33 cellular contexts compared by ENCODE assay signal in genomic region chr11:60810583-60810982, GRCh38. TPM values are rescaled to one million over a fixed set of nuclear protein-coding genes. Genes with fewer than 3 reads are reported as not detected.
DNase-seq lines count a peak whose midpoint lies in the region; FAIRE-seq and TF ChIP-seq lines count a peak whose summit lies in the region.
"Had no signal": no experiment of that assay in that cellular context is flagged by ENCODE, and none has a peak within 500 bp of the region (broad histone marks: within the 10 kb centered on the region; RNA-seq: fewer than 3 reads in every experiment).

No MANE protein-coding gene starts in this region.

- H3K36me3 Mint-ChIP-seq in H9 (ENCODE audit: insufficient read depth in 1 of 3, low read depth in 3 of 3), result peaks cover 0 to 7% (median 0%) of the 10 kb centered on the region in 3 experiments; a peak in 1 of 7 replicates
- H3K36me3 Mint-ChIP-seq: mesothelial cell of epicardium; natural killer cell treated with Interleukin-12 subunit alpha and Interleukin-12 subunit beta and Interleukin-15 and Interleukin-18, amount 100 ng/mL, for 72 hours; T-cell; type B pancreatic cell had no signal

- H4K8ac ChIP-seq in H9 (replicated peaks; ENCODE audit: insufficient read length, low read depth, low read length) (no peak overlapping the region), H1 (ENCODE audit: extremely low read depth, insufficient read depth, low read length) (peak overlapping the region; percentile 79; the same call in 1 of the 2 replicates)

- H4K5ac ChIP-seq in H9 (ENCODE audit: insufficient read length, low read depth, low read length) (no peak overlapping the region), H1 (ENCODE audit: insufficient read length, low read depth, low read length) (no peak overlapping the region)

- no peaks in the 10 kb centered on the region for H3K9me3 ChIP-seq in left ventricle myocardium inferior (replicated peaks)
- no peaks in the 10 kb centered on the region for H3K9me3 ChIP-seq in H9 (ENCODE audit: control insufficient read depth, low read depth, low read length)
- H3K9me3 ChIP-seq in H1 (ENCODE audit: insufficient read depth in 2 of 2, low read depth in 1 of 2, low read length in 1 of 2), result no peaks in the 10 kb centered on the region
- H3K9me3 ChIP-seq in small intestine (ENCODE audit: control insufficient read depth, low read depth), result no peaks in the 10 kb centered on the region
- H3K9me3 ChIP-seq: BE2C, Caco-2, gastroesophageal sphincter, left lung, SJSA1 had no signal

- H3K23me2 ChIP-seq in H9 (ENCODE audit: insufficient read length, low read depth, low read length, poor library complexity, severe bottlenecking), result no peaks in the 10 kb centered on the region
- H3K23me2 ChIP-seq in H1 (ENCODE audit: low read depth, low read length), result no peaks in the 10 kb centered on the region; the same call in 1 of the 2 replicates

- H3K4ac ChIP-seq in H9 (ENCODE audit: low read depth, low read length), result no peak overlapping the region
- no peak overlapping the region for H3K4ac ChIP-seq in H1 (replicated peaks; ENCODE audit: insufficient read length, low read depth, low read length)

- no peak overlapping the region for H3T11ph ChIP-seq in H9 (ENCODE audit: low read length)

- TF ChIP-seq RAD21 in H1 (IDR thresholded peaks at IDR 0.05 in 1 of 2, conservative IDR thresholded peaks at IDR 0.05 in 1 of 2; ENCODE audit: low read depth in 2 of 2, low read length in 2 of 2), result no peak

- H2BK15ac ChIP-seq in H9 (ENCODE audit: low read depth, low read length) (no peak overlapping the region), H1 (ENCODE audit: low read length) (no peak overlapping the region)

- H3K14ac ChIP-seq in H9 (ENCODE audit: insufficient read depth, low read length), result 0 out of 2 replicates have a peak overlapping the region, but pooled peaks have one; percentile 29
- no peak overlapping the region for H3K14ac ChIP-seq in H1 (ENCODE audit: insufficient read length)

- H3K23ac ChIP-seq in H9 (ENCODE audit: insufficient read length, low read depth, low read length), result no peak overlapping the region
- no peak overlapping the region for H3K23ac ChIP-seq in H1 (ENCODE audit: insufficient read length)

- no peak for TF ChIP-seq POLR2A in H1 (IDR thresholded peaks at IDR 0.05; ENCODE audit: control extremely low read depth in 1 of 2, low read depth in 2 of 2, low read length in 2 of 2)

- H3K4me1 ChIP-seq in left ventricle myocardium inferior (no peaks in the 10 kb centered on the region), H9 (ENCODE audit: insufficient read depth, low read length) (no peaks in the 10 kb centered on the region), H1 (replicated peaks in 1 of 4; ENCODE audit: control insufficient read depth in 3 of 4, insufficient read depth in 4 of 4, low read length in 3 of 4) (no peaks in the 10 kb centered on the region; a peak in 1 of 7 replicates), small intestine (ENCODE audit: control insufficient read depth in 2 of 2, insufficient read depth in 1 of 2, low read depth in 1 of 2, low read length in 1 of 2) (peaks cover 0 to 7% of the 10 kb centered on the region in 2 donors)
- H3K4me1 ChIP-seq: BE2C, Caco-2, gastroesophageal sphincter, left lung, SJSA1 had no signal

- peaks cover 0 to 3% of the 10 kb centered on the region in 2 experiments; a peak in 2 of 4 replicates for H3K4me1 Mint-ChIP-seq in H9
- H3K4me1 Mint-ChIP-seq: mesothelial cell of epicardium, T-cell had no signal

- H3K18ac ChIP-seq in H9 (ENCODE audit: insufficient read length, low read depth, low read length) (no peak overlapping the region), H1 (ENCODE audit: extremely low read depth, low read length) (no peak overlapping the region)

- H3K4me3 ChIP-seq in left ventricle myocardium inferior, result no peak overlapping the region
- no peak overlapping the region for H3K4me3 ChIP-seq in H1 (ENCODE audit: extremely low read depth in 1 of 4, insufficient read depth in 2 of 4, low read depth in 3 of 4, low read length in 4 of 4)
- no peak overlapping the region for H3K4me3 ChIP-seq in small intestine (ENCODE audit: low read depth in 1 of 2, low read length in 2 of 2)
- H3K4me3 ChIP-seq: gastroesophageal sphincter, left lung, SJSA1 had no signal

- H3K27me3 ChIP-seq in left ventricle myocardium inferior (ENCODE audit: low read depth) (peaks cover 15% of the 10 kb centered on the region), H9 (ENCODE audit: insufficient read depth, low read length) (no peaks in the 10 kb centered on the region), H1 (replicated peaks in 1 of 4; ENCODE audit: control insufficient read depth in 3 of 4, extremely low read depth in 1 of 4, insufficient read depth in 3 of 4, low read length in 3 of 4) (no peaks in the 10 kb centered on the region; a peak in 1 of 7 replicates), small intestine (ENCODE audit: control insufficient read depth in 2 of 2, insufficient read depth in 2 of 2, low read length in 2 of 2) (no peaks in the 10 kb centered on the region)
- H3K27me3 ChIP-seq: BE2C had no signal

- POLR2A ChIA-PET in H1 (lab: Charles Lee; ENCODE audit: partially characterized antibody), result interaction anchor here (0.7 kb wide), 1 partner anchor 45 kb away, joined by 3 read pairs; no protein-coding TSS in a partner anchor

- no peak overlapping the region for H4K91ac ChIP-seq in H9 (ENCODE audit: insufficient read length, low read depth, low read length)
- H4K91ac ChIP-seq in H1 (replicated peaks; ENCODE audit: insufficient read length, low read length), result no peak overlapping the region

- H3K4me2 ChIP-seq in H9 (ENCODE audit: insufficient read depth, insufficient read length, low read length), result no peak overlapping the region
- H3K4me2 ChIP-seq in H1 (ENCODE audit: insufficient read depth in 1 of 2, low read depth in 2 of 2, low read length in 2 of 2), result no peak overlapping the region

- intact Hi-C loops in left ventricle myocardium inferior (cut with micrococcal nuclease), result no loop called here
- intact Hi-C loops in cardiac septum (cut with DNase I), result no loop called here

- CTCF ChIA-PET in H1 (lab: Charles Lee; ENCODE audit: partially characterized antibody), result interaction anchor here (0.6 to 0.7 kb wide), 2 partner anchors 44 to 52 kb away, joined by 3 read pairs; no protein-coding TSS in a partner anchor

- H3K4me3 Mint-ChIP-seq in H9, result no peak overlapping the region
- H3K4me3 Mint-ChIP-seq: mesothelial cell of epicardium; natural killer cell treated with Interleukin-12 subunit alpha and Interleukin-12 subunit beta and Interleukin-15 and Interleukin-18, amount 100 ng/mL, for 72 hours; T-cell; type B pancreatic cell had no signal

- H2AFZ ChIP-seq in H9 (ENCODE audit: low read length) (no peak overlapping the region), H1 (ENCODE audit: low read length) (no peak overlapping the region)

- no peaks in the 10 kb centered on the region for H3K36me3 ChIP-seq in left ventricle myocardium inferior
- H3K36me3 ChIP-seq in H1 (ENCODE audit: control insufficient read depth in 2 of 4, insufficient read depth in 4 of 4, low read length in 3 of 4), result no peaks in the 10 kb centered on the region
- no peaks in the 10 kb centered on the region for H3K36me3 ChIP-seq in small intestine (ENCODE audit: control insufficient read depth in 2 of 2, insufficient read depth in 2 of 2, low read length in 2 of 2)
- H3K36me3 ChIP-seq: BE2C, gastroesophageal sphincter, left lung, SJSA1 had no signal

- H4K20me1 ChIP-seq in H9 (ENCODE audit: control insufficient read depth, insufficient read depth, insufficient read length) (no peaks in the 10 kb centered on the region), H1 (replicated peaks in 1 of 2; ENCODE audit: control insufficient read depth in 1 of 2, insufficient read depth in 2 of 2, low read length in 2 of 2) (no peaks in the 10 kb centered on the region)

- H3K9ac ChIP-seq in H9 (ENCODE audit: extremely low read depth, insufficient read length, low read length) (no peak overlapping the region), H1 (replicated peaks in 1 of 4; ENCODE audit: extremely low read depth in 1 of 4, low read depth in 3 of 4, low read length in 3 of 4) (no peak overlapping the region)

- H3K27me3 Mint-ChIP-seq in H9 (ENCODE audit: low read depth), result peaks cover 18% of the 10 kb centered on the region

- DNase-seq in left ventricle myocardium inferior, result no peak
- no peak for DNase-seq in cardiac septum (ENCODE audit: low spot score)
- no peak for DNase-seq in H9
- DNase-seq in H1 (ENCODE audit: low read depth in 1 of 2, low spot score in 2 of 2), result no peak
- DNase-seq in small intestine, result peak; percentile 74
- DNase-seq in KBM-7, result no peak
- no peak for DNase-seq in DMS114 treated with DMSO at 0.1 percent for 48 hours (lab: John Stamatoyannopoulos, UW; ENCODE audit: unreplicated experiment)
- no peak for DNase-seq in stimulated activated CD4-positive, alpha-beta T cell treated with anti-CD3 and anti-CD28 coated beads, Interleukin-1b, Interleukin-23, amount 100 ng/mL, for 48 hours
- DNase-seq: ACHN; activated CD4-positive, alpha-beta T cell treated with anti-CD3 and anti-CD28 coated beads for 1 hour; activated CD8-positive, alpha-beta memory T cell treated with anti-CD3 and anti-CD28 coated beads for 24 hours; activated effector memory CD4-positive, alpha-beta T cell treated with Interleukin-2 at 50 U/mL for 16 hours; BE2C; Caco-2; GOT3; left lung; NCI-H1092 treated with DMSO at 0.1 percent for 48 hours; NCI-H2029 treated with DMSO at 0.1 percent for 48 hours; NCI-H226; NCI-H748 treated with DMSO at 0.1 percent for 48 hours; stimulated activated CD4-positive, alpha-beta T cell treated with anti-CD3 and anti-CD28 coated beads, Interleukin-2, amount 100 ng/mL, for 48 hours; T-cell had no signal

- no CpG with 5 or more reads among the region's 8 CpGs for WGBS in H9 (ENCODE audit: extremely low coverage, insufficient read length, low lambda C conversion rate)
- WGBS in H1 (ENCODE audit: extremely low coverage in 1 of 2, insufficient coverage in 1 of 2, insufficient read length in 1 of 2, insufficient replicate concordance in 2 of 2, low coverage in 1 of 2, low lambda C conversion rate in 2 of 2, missing lambda C conversion rate in 1 of 2), 2 experiments, result 97% methylated on average over 6 of the region's 8 CpGs; no CpG with 5 or more reads in 1 of the 2 experiments
- 6 to 22% (median 19%) methylated on average over 8 of the region's 8 CpGs for WGBS in small intestine, 3 donors

- H2BK120ac ChIP-seq in H9 (ENCODE audit: low read depth, low read length, poor library complexity, severe bottlenecking) (no peak overlapping the region), H1 (replicated peaks; ENCODE audit: low read depth, low read length) (no peak overlapping the region)

- H3K56ac ChIP-seq in H9 (ENCODE audit: insufficient read length, low read depth, low read length) (no peak overlapping the region), H1 (replicated peaks; ENCODE audit: insufficient read length, low read depth, low read length) (no peak overlapping the region)

- no peak for TF ChIP-seq CTCF in left ventricle myocardium inferior (IDR thresholded peaks at IDR 0.05; ENCODE audit: borderline replicate concordance)
- TF ChIP-seq CTCF in H9 (conservative IDR thresholded peaks at IDR 0.05), result no peak
- TF ChIP-seq CTCF in H1 (IDR thresholded peaks at IDR 0.05; ENCODE audit: control extremely low read depth in 1 of 3, insufficient read depth in 1 of 3, low read depth in 1 of 3, low read length in 3 of 3), result no peak

- H2AK5ac ChIP-seq in H9 (ENCODE audit: insufficient read length, low read length) (no peak overlapping the region), H1 (ENCODE audit: low read depth, low read length) (no peak overlapping the region)

- TF ChIP-seq EP300 in H1 (IDR thresholded peaks at IDR 0.05; ENCODE audit: borderline replicate concordance in 1 of 2, low read depth in 2 of 2, low read length in 2 of 2), result no peak

- in situ Hi-C loops in KBM-7 (cut with MboI; ENCODE audit: low pct_unique_long_range_greater_than_20kb, low sequenced_read_pairs), result no loop called here

- no peak overlapping the region for H3K27ac Mint-ChIP-seq in H9
- H3K27ac Mint-ChIP-seq: mesothelial cell of epicardium; natural killer cell treated with Interleukin-12 subunit alpha and Interleukin-12 subunit beta and Interleukin-15 and Interleukin-18, amount 100 ng/mL, for 72 hours; T-cell; type B pancreatic cell had no signal

- H2BK12ac ChIP-seq in H9 (ENCODE audit: insufficient read length, low read depth, low read length) (no peak overlapping the region), H1 (ENCODE audit: low read depth, low read length) (no peak overlapping the region)

- no peaks in the 10 kb centered on the region for H3K79me2 ChIP-seq in H9 (ENCODE audit: insufficient read depth, low read length)
- no peaks in the 10 kb centered on the region for H3K79me2 ChIP-seq in H1 (ENCODE audit: control insufficient read depth in 1 of 2, insufficient read depth in 2 of 2, low read length in 2 of 2)

- H2BK20ac ChIP-seq in H9 (ENCODE audit: low read depth, low read length, poor library complexity, severe bottlenecking) (no peak overlapping the region), H1 (ENCODE audit: low read length) (no peak overlapping the region)

- peaks cover 8 to 10% of the 10 kb centered on the region in 2 experiments; a peak in 4 of 5 replicates for H3K9me3 Mint-ChIP-seq in H9
- H3K9me3 Mint-ChIP-seq: natural killer cell treated with Interleukin-12 subunit alpha and Interleukin-12 subunit beta and Interleukin-15 and Interleukin-18, amount 100 ng/mL, for 72 hours; T-cell; type B pancreatic cell had no signal

- FAIRE-seq in H1 (lab: Jason Lieb, UNC) (no peak), small intestine (lab: Jason Lieb, UNC) (no peak)
- FAIRE-seq: astrocyte, endometrium, TTC549 had no signal

- no peak overlapping the region for H2BK5ac ChIP-seq in H9 (ENCODE audit: insufficient read length, low read length)
- H2BK5ac ChIP-seq in H1 (ENCODE audit: low read depth, low read length), result no peak overlapping the region

- H3K79me1 ChIP-seq in H9 (ENCODE audit: insufficient read depth, low read depth, low read length, poor library complexity, severe bottlenecking), result no peaks in the 10 kb centered on the region
- H3K79me1 ChIP-seq in H1 (ENCODE audit: low read depth, low read length), result no peaks in the 10 kb centered on the region

- H3K27ac ChIP-seq in left ventricle myocardium inferior (replicated peaks) (peak overlapping the region; percentile 23), H9 (ENCODE audit: insufficient read length, low read depth, low read length) (no peak overlapping the region), H1 (ENCODE audit: low read depth, low read length) (no peak overlapping the region), small intestine (ENCODE audit: low read depth in 1 of 2, low read length in 1 of 2) (peak overlapping the region in 1 of 2 donors; percentile 12)
- H3K27ac ChIP-seq: gastroesophageal sphincter, left lung, SJSA1 had no signal

RNA-seq across cellular contexts. Expression of gene MS4A10, which starts 25.4 kb away (rescaled TPM):
- not detected for total RNA-seq in left ventricle myocardium inferior
- total RNA-seq in cardiac septum, result not detected
- not detected in 2 replicates for total RNA-seq in H9 (2021)
- not detected in 2 replicates for total RNA-seq in H1 (2021; fragmentation: NEBNext Ultra II Directional; extraction: Animal tissue kit (Norgen Biotek cat#: 25700))
- not detected in 2 replicates for polyA plus RNA-seq in H1 (2011; rRNA removed)
- not detected for polyA plus RNA-seq in H1 (2011; cell fraction: cytosol; rRNA removed)
- not detected for polyA plus RNA-seq in H1 (2011; cell fraction: nucleus; rRNA removed)
- polyA plus RNA-seq in H1 (2012, experiment 1 of 2), result not detected in 4 replicates
- not detected for polyA plus RNA-seq in H1 (2012, experiment 2 of 2)
- not detected for polyA plus RNA-seq in H1 (2013, experiment 1 of 2)
- polyA plus RNA-seq in H1 (2013, experiment 2 of 2), result not detected
- polyA minus RNA-seq in H1 (2011; rRNA and poly(A)+ RNA removed), result not detected in 2 replicates
- polyA minus RNA-seq in H1 (2011; cell fraction: cytosol; rRNA and poly(A)+ RNA removed), result not detected
- not detected for polyA minus RNA-seq in H1 (2011; cell fraction: nucleus; rRNA and poly(A)+ RNA removed)
- 10 to 100 TPM in 2 of 3 donors, 1 to 10 TPM in 1; 9.5 to 61.9 (median 53.2) TPM for polyA plus RNA-seq in small intestine
- total RNA-seq: astrocyte; fibroblast of lung; gastroesophageal sphincter; left lung; mesothelial cell of epicardium; natural killer cell treated with Interleukin-12 subunit alpha and Interleukin-12 subunit beta and Interleukin-15 and Interleukin-18, amount 100 ng/mL, for 72 hours; osteocyte; renal cortical epithelial cell; SJSA1; T-cell had no signal
- polyA plus RNA-seq: fibroblast of lung had no signal

RNA-seq across cellular contexts. Expression of gene CCDC86, which starts 31.3 kb away (rescaled TPM):
- total RNA-seq in left ventricle myocardium inferior, result 9.3 TPM
- total RNA-seq in cardiac septum, result 10.3 TPM
- total RNA-seq in H9 (2021), result 82.3 and 84.3 TPM in 2 replicates
- total RNA-seq in H1 (2021; fragmentation: NEBNext Ultra II Directional; extraction: Animal tissue kit (Norgen Biotek cat#: 25700)), result 76.4 and 77.1 TPM in 2 replicates
- 37.7 and 55.6 TPM in 2 replicates for polyA plus RNA-seq in H1 (2011; rRNA removed)
- 40.1 TPM for polyA plus RNA-seq in H1 (2011; cell fraction: cytosol; rRNA removed)
- polyA plus RNA-seq in H1 (2011; cell fraction: nucleus; rRNA removed), result 113 TPM
- polyA plus RNA-seq in H1 (2012, experiment 1 of 2), result 53.8 to 65.2 TPM (median 57.5 TPM) in 4 replicates
- 68.7 TPM for polyA plus RNA-seq in H1 (2012, experiment 2 of 2)
- polyA plus RNA-seq in H1 (2013, experiment 1 of 2), result 53.1 TPM
- polyA plus RNA-seq in H1 (2013, experiment 2 of 2), result 54.7 TPM
- polyA minus RNA-seq in H1 (2011; rRNA and poly(A)+ RNA removed), result 16.5 and 24.7 TPM in 2 replicates
- polyA minus RNA-seq in H1 (2011; cell fraction: cytosol; rRNA and poly(A)+ RNA removed), result 25.7 TPM
- 23.8 TPM for polyA minus RNA-seq in H1 (2011; cell fraction: nucleus; rRNA and poly(A)+ RNA removed)
- 10 to 100 TPM; 10.5 to 23.7 (median 10.8) TPM for polyA plus RNA-seq in small intestine

RNA-seq across cellular contexts. Expression of gene PTGDR2, which starts 45.2 kb away (rescaled TPM):
- total RNA-seq in left ventricle myocardium inferior, result 2.3 TPM
- 0.89 TPM for total RNA-seq in cardiac septum
- 0.07 TPM in 1 of 2 replicates, not detected in the other for total RNA-seq in H9 (2021)
- total RNA-seq in H1 (2021; fragmentation: NEBNext Ultra II Directional; extraction: Animal tissue kit (Norgen Biotek cat#: 25700)), result 0.11 TPM in 1 of 2 replicates, not detected in the other
- polyA plus RNA-seq in H1 (2011; rRNA removed), result 0.20 and 0.25 TPM in 2 replicates
- polyA plus RNA-seq in H1 (2011; cell fraction: cytosol; rRNA removed), result 0.08 TPM
- 0.51 TPM for polyA plus RNA-seq in H1 (2011; cell fraction: nucleus; rRNA removed)
- 0.09 to 0.24 TPM (median 0.21 TPM) in 3 of 4 replicates, not detected in the other for polyA plus RNA-seq in H1 (2012, experiment 1 of 2)
- polyA plus RNA-seq in H1 (2012, experiment 2 of 2), result 0.05 TPM
- polyA plus RNA-seq in H1 (2013, experiment 1 of 2), result 0.06 TPM
- polyA plus RNA-seq in H1 (2013, experiment 2 of 2), result 0.11 TPM
- polyA minus RNA-seq in H1 (2011; rRNA and poly(A)+ RNA removed), result 0.10 TPM in 1 of 2 replicates, not detected in the other
- not detected for polyA minus RNA-seq in H1 (2011; cell fraction: cytosol; rRNA and poly(A)+ RNA removed)
- not detected for polyA minus RNA-seq in H1 (2011; cell fraction: nucleus; rRNA and poly(A)+ RNA removed)
- 1 to 10 TPM in 2 of 3 donors, under 1 TPM in 1; 0.45 to 3.5 (median 3.2) TPM for polyA plus RNA-seq in small intestine
- total RNA-seq: astrocyte, renal cortical epithelial cell, SJSA1 had no signal

RNA-seq across cellular contexts. Expression of gene MS4A15, which starts 53.9 kb away (rescaled TPM):
- not detected for total RNA-seq in left ventricle myocardium inferior
- total RNA-seq in cardiac septum, result not detected
- 0.11 TPM in 1 of 2 replicates, not detected in the other for total RNA-seq in H9 (2021)
- 0.17 TPM in 1 of 2 replicates, not detected in the other for total RNA-seq in H1 (2021; fragmentation: NEBNext Ultra II Directional; extraction: Animal tissue kit (Norgen Biotek cat#: 25700))
- polyA plus RNA-seq in H1 (2011; rRNA removed), result 0.15 and 0.41 TPM in 2 replicates
- 0.04 TPM for polyA plus RNA-seq in H1 (2011; cell fraction: cytosol; rRNA removed)
- polyA plus RNA-seq in H1 (2011; cell fraction: nucleus; rRNA removed), result 0.24 TPM
- 0.20 to 0.27 TPM in 2 of 4 replicates, not detected in the others for polyA plus RNA-seq in H1 (2012, experiment 1 of 2)
- polyA plus RNA-seq in H1 (2012, experiment 2 of 2), result not detected
- polyA plus RNA-seq in H1 (2013, experiment 1 of 2), result 0.32 TPM
- 0.20 TPM for polyA plus RNA-seq in H1 (2013, experiment 2 of 2)
- polyA minus RNA-seq in H1 (2011; rRNA and poly(A)+ RNA removed), result 1.3 TPM in 1 of 2 replicates, not detected in the other
- polyA minus RNA-seq in H1 (2011; cell fraction: cytosol; rRNA and poly(A)+ RNA removed), result not detected
- not detected for polyA minus RNA-seq in H1 (2011; cell fraction: nucleus; rRNA and poly(A)+ RNA removed)
- polyA plus RNA-seq in small intestine, result 1 to 10 TPM in 2 of 3 donors, under 1 TPM in 1; 0.09 to 7.6 (median 5.1) TPM
- total RNA-seq: astrocyte; Caco-2; fibroblast of lung; gastroesophageal sphincter; natural killer cell treated with Interleukin-12 subunit alpha and Interleukin-12 subunit beta and Interleukin-15 and Interleukin-18, amount 100 ng/mL, for 72 hours; osteocyte; renal cortical epithelial cell; SJSA1; T-cell had no signal
- polyA plus RNA-seq: fibroblast of lung had no signal

RNA-seq across cellular contexts. Expression of gene ZP1, which starts 56.8 kb away (rescaled TPM):
- total RNA-seq in left ventricle myocardium inferior, result not detected
- not detected for total RNA-seq in cardiac septum
- not detected in 2 replicates for total RNA-seq in H9 (2021)
- not detected in 2 replicates for total RNA-seq in H1 (2021; fragmentation: NEBNext Ultra II Directional; extraction: Animal tissue kit (Norgen Biotek cat#: 25700))
- polyA plus RNA-seq in H1 (2011; rRNA removed), result 0.16 TPM in 1 of 2 replicates, not detected in the other
- not detected for polyA plus RNA-seq in H1 (2011; cell fraction: cytosol; rRNA removed)
- polyA plus RNA-seq in H1 (2011; cell fraction: nucleus; rRNA removed), result not detected
- not detected in 4 replicates for polyA plus RNA-seq in H1 (2012, experiment 1 of 2)
- not detected for polyA plus RNA-seq in H1 (2012, experiment 2 of 2)
- polyA plus RNA-seq in H1 (2013, experiment 1 of 2), result not detected
- polyA plus RNA-seq in H1 (2013, experiment 2 of 2), result not detected
- not detected in 2 replicates for polyA minus RNA-seq in H1 (2011; rRNA and poly(A)+ RNA removed)
- not detected for polyA minus RNA-seq in H1 (2011; cell fraction: cytosol; rRNA and poly(A)+ RNA removed)
- polyA minus RNA-seq in H1 (2011; cell fraction: nucleus; rRNA and poly(A)+ RNA removed), result not detected
- 1 to 10 TPM in 1 of 3 donors, under 1 TPM in 1, not detected in 1; 0.33 to 2.7 TPM for polyA plus RNA-seq in small intestine
- total RNA-seq: astrocyte; Caco-2; fibroblast of lung; gastroesophageal sphincter; left lung; natural killer cell treated with Interleukin-12 subunit alpha and Interleukin-12 subunit beta and Interleukin-15 and Interleukin-18, amount 100 ng/mL, for 72 hours; osteocyte; renal cortical epithelial cell; SJSA1 had no signal
